19 cellular contexts compared by ENCODE assay signal in the genomic region with DNA sequence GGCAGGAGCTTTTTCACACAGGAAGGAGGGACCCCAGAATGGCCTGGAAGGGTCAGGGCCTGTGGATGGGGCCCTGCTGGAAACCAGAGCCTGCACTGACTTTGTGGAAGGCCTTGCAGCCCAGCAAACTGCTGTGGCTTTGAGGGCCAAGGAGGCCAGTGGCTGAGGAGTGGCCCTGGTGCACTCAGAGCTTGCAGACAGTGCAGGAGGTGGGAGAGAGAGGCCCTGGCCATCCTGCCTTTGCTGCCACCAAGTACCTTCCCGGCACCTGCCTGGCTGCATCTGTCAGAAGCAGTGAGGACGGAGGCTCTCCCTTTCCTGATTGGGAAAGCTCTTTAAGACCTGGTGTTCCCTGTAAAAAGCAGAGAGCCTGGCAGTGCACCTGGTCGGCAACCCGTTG. TPM values are rescaled to one million over a fixed set of nuclear protein-coding genes. Genes with fewer than 3 reads are reported as not detected.
DNase-seq lines count a peak whose midpoint lies in the region; ATAC-seq and TF ChIP-seq lines count a peak whose summit lies in the region.
"Had no signal": no experiment of that assay in that cellular context is flagged by ENCODE, and none has a peak within 500 bp of the region (broad histone marks: within the 10 kb centered on the region; RNA-seq: fewer than 3 reads in every experiment).

No MANE protein-coding gene starts in this region.

- H3K27ac Mint-ChIP-seq in activated CD4-positive, alpha-beta T cell treated with anti-CD3 and anti-CD28 coated beads, Interleukin-2, amount 10 ng/mL, durations not matched to agents 24 days and 14 days, result peak overlapping the region; percentile 73
- H3K27ac Mint-ChIP-seq in activated naive CD4-positive, alpha-beta T cell treated with anti-CD3 and anti-CD28 coated beads, Interleukin-2, amount 50 U/mL, for 24 hours, result peak overlapping the region; percentile 42
- no peak overlapping the region for H3K27ac Mint-ChIP-seq in neural progenitor cell

- H3K9me3 ChIP-seq in neural progenitor cell (ENCODE audit: low read depth), result no peaks in the 10 kb centered on the region
- H3K9me3 ChIP-seq in upper lobe of left lung, result no peaks in the 10 kb centered on the region
- H3K9me3 ChIP-seq: tibial artery had no signal

- peaks cover 3% of the 10 kb centered on the region for H3K9me3 Mint-ChIP-seq in activated CD4-positive, alpha-beta T cell treated with anti-CD3 and anti-CD28 coated beads, Interleukin-2, amount 10 ng/mL, durations not matched to agents 24 days and 14 days
- no peaks in the 10 kb centered on the region for H3K9me3 Mint-ChIP-seq in activated naive CD4-positive, alpha-beta T cell treated with anti-CD3 and anti-CD28 coated beads, Interleukin-2, amount 50 U/mL, for 24 hours
- H3K9me3 Mint-ChIP-seq in neural progenitor cell, result no peaks in the 10 kb centered on the region

- no peak overlapping the region for H3K4me2 ChIP-seq in neural progenitor cell
- H3K4me2 ChIP-seq: KMS-11 had no signal

- intact Hi-C loops in activated CD4-positive, alpha-beta T cell treated with anti-CD3 and anti-CD28 coated beads, Interleukin-2, amount 10 ng/mL, durations not matched to agents 24 days and 14 days (cut with micrococcal nuclease), result no loop called here

- H3K27me3 ChIP-seq in neural progenitor cell (no peaks in the 10 kb centered on the region), upper lobe of left lung (no peaks in the 10 kb centered on the region)
- H3K27me3 ChIP-seq: cardiac muscle cell, tibial artery had no signal

- H3K4me3 ChIP-seq in neural progenitor cell (no peak overlapping the region), upper lobe of left lung (no peak overlapping the region)
- H3K4me3 ChIP-seq: cardiac muscle cell, tibial artery had no signal

- H3F3A ChIP-seq in neural progenitor cell (ENCODE audit: low read depth), result no peaks in the 10 kb centered on the region

- WGBS in upper lobe of left lung, 2 donors, result 64 to 86% methylated on average over 3 to 4 of the region's 4 CpGs

- peaks cover 84% of the 10 kb centered on the region for H3K4me1 Mint-ChIP-seq in activated CD4-positive, alpha-beta T cell treated with anti-CD3 and anti-CD28 coated beads, Interleukin-2, amount 10 ng/mL, durations not matched to agents 24 days and 14 days
- H3K4me1 Mint-ChIP-seq in activated naive CD4-positive, alpha-beta T cell treated with anti-CD3 and anti-CD28 coated beads, Interleukin-2, amount 50 U/mL, for 24 hours, result peaks cover 92% of the 10 kb centered on the region
- peaks cover 16% of the 10 kb centered on the region for H3K4me1 Mint-ChIP-seq in neural progenitor cell

- no peak for ATAC-seq in upper lobe of left lung (ENCODE audit: low FRiP score in 2 of 2)
- ATAC-seq in HG02610 (IDR thresholded peaks at IDR 0.05; ENCODE audit: unreplicated experiment), result no peak
- ATAC-seq: left lobe of liver had no signal

- H3K27me3 Mint-ChIP-seq in activated CD4-positive, alpha-beta T cell treated with anti-CD3 and anti-CD28 coated beads, Interleukin-2, amount 10 ng/mL, durations not matched to agents 24 days and 14 days, result no peaks in the 10 kb centered on the region
- H3K27me3 Mint-ChIP-seq in activated naive CD4-positive, alpha-beta T cell treated with anti-CD3 and anti-CD28 coated beads, Interleukin-2, amount 50 U/mL, for 24 hours, result no peaks in the 10 kb centered on the region
- H3K27me3 Mint-ChIP-seq in neural progenitor cell (ENCODE audit: insufficient read depth, low read depth), result peaks cover 2% of the 10 kb centered on the region

- TF ChIP-seq EP300 in upper lobe of left lung (IDR thresholded peaks at IDR 0.05), result no peak

- no peaks in the 10 kb centered on the region for H3K36me3 ChIP-seq in neural progenitor cell
- H3K36me3 ChIP-seq in upper lobe of left lung, result no peaks in the 10 kb centered on the region
- H3K36me3 ChIP-seq: cardiac muscle cell, tibial artery had no signal

- no peak for DNase-seq in activated CD4-positive, alpha-beta T cell treated with anti-CD3 and anti-CD28 coated beads, Interleukin-2, amount 10 ng/mL, durations not matched to agents 24 days and 14 days
- DNase-seq in activated CD4-positive, alpha-beta T cell treated with anti-CD3 and anti-CD28 coated beads for 4 hours, result no peak
- DNase-seq in NCI-H1417 (lab: John Stamatoyannopoulos, UW), result peak in 2 of 3 experiments; percentile 60 to 85
- DNase-seq in neural progenitor cell (ENCODE audit: low spot score), result no peak
- no peak for DNase-seq in upper lobe of left lung
- DNase-seq in SKM-1 treated with dmso at 0.1 percent for 144 hours (lab: John Stamatoyannopoulos, UW; ENCODE audit: unreplicated experiment), result no peak
- DNase-seq: activated CD4-positive, CD25-positive, alpha-beta regulatory T cell treated with anti-CD3 and anti-CD28 coated beads, Interleukin-2, amount 50 U/mL, for 72 hours; activated gamma-delta T cell treated with Interleukin-2 at 50 U/mL for 16 hours; Calu3; NCI-H1436 treated with DMSO at 0.1 percent for 48 hours; NCI-H526 treated with DMSO at 0.1 percent for 48 hours had no signal

- H3K4me1 ChIP-seq in neural progenitor cell, result no peaks in the 10 kb centered on the region
- H3K4me1 ChIP-seq in upper lobe of left lung, result peaks cover 0 to 34% (median 20%) of the 10 kb centered on the region in 4 donors

- TF ChIP-seq POLR2A in upper lobe of left lung (IDR thresholded peaks at IDR 0.05), result no peak

- no peak overlapping the region for H3K9ac ChIP-seq in neural progenitor cell
- H3K9ac ChIP-seq: KMS-11 had no signal

- H3K79me2 ChIP-seq in neural progenitor cell (ENCODE audit: low read depth), result no peaks in the 10 kb centered on the region

- H3K4me3 Mint-ChIP-seq in activated CD4-positive, alpha-beta T cell treated with anti-CD3 and anti-CD28 coated beads, Interleukin-2, amount 10 ng/mL, durations not matched to agents 24 days and 14 days, result peak overlapping the region; percentile 80
- H3K4me3 Mint-ChIP-seq in activated naive CD4-positive, alpha-beta T cell treated with anti-CD3 and anti-CD28 coated beads, Interleukin-2, amount 50 U/mL, for 24 hours, result peak overlapping the region; percentile 27
- H3K4me3 Mint-ChIP-seq in neural progenitor cell, result no peak overlapping the region

- peaks cover 64% of the 10 kb centered on the region for H3K36me3 Mint-ChIP-seq in activated CD4-positive, alpha-beta T cell treated with anti-CD3 and anti-CD28 coated beads, Interleukin-2, amount 10 ng/mL, durations not matched to agents 24 days and 14 days (ENCODE audit: low read depth)
- peaks cover 8% of the 10 kb centered on the region for H3K36me3 Mint-ChIP-seq in activated naive CD4-positive, alpha-beta T cell treated with anti-CD3 and anti-CD28 coated beads, Interleukin-2, amount 50 U/mL, for 24 hours
- no peaks in the 10 kb centered on the region for H3K36me3 Mint-ChIP-seq in neural progenitor cell

- no peak for TF ChIP-seq CTCF in neural progenitor cell (IDR thresholded peaks at IDR 0.05)
- TF ChIP-seq CTCF in upper lobe of left lung (IDR thresholded peaks at IDR 0.05), result no peak

- H3K27ac ChIP-seq in neural progenitor cell, result no peak overlapping the region
- peak overlapping the region in 1 of 4 donors; percentile 4 for H3K27ac ChIP-seq in upper lobe of left lung
- H3K27ac ChIP-seq: cardiac muscle cell, KMS-11, tibial artery had no signal

- no peaks in the 10 kb centered on the region for H4K20me1 ChIP-seq in neural progenitor cell (ENCODE audit: low read depth)

- peak overlapping the region; percentile 34 for H2AFZ ChIP-seq in neural progenitor cell (replicated peaks)

RNA-seq across cellular contexts. Expression of a gene that starts 6.4 kb away (rescaled TPM):
- 182 and 186 TPM in 2 replicates for total RNA-seq in activated CD4-positive, alpha-beta T cell treated with anti-CD3 and anti-CD28 coated beads, Interleukin-2, amount 10 ng/mL, durations not matched to agents 24 days and 14 days
- total RNA-seq in neural progenitor cell (ENCODE audit: low replicate concordance), result 0.19 and 0.77 TPM in 2 replicates
- 10 to 100 TPM in 5 of 6 donors, 1 to 10 TPM in 1; 7.0 to 69.1 (median 20.2) TPM for total RNA-seq in upper lobe of left lung
- total RNA-seq: Calu3, fibroblast of villous mesenchyme, RPMI7951 had no signal

Comparison
In these comparisons a context has a peak if more than half of its experiments do, and no peak if none do; other contexts are left out.
1. DNase-seq: peak in NCI-H1417 (2 of 3); none in activated CD4-positive, alpha-beta T cell treated with anti-CD3 and anti-CD28 coated beads, Interleukin-2, amount 10 ng/mL, durations not matched to agents 24 days and 14 days (single experiment), activated CD4-positive, alpha-beta T cell treated with anti-CD3 and anti-CD28 coated beads for 4 hours (0 of 2), neural progenitor cell (single experiment), upper lobe of left lung (0 of 2) and SKM-1 treated with dmso at 0.1 percent for 144 hours (single experiment).